10 cellular contexts compared by ENCODE assay signal in genomic region chr11:60756307-60757032, GRCh38. TPM values are rescaled to one million over a fixed set of nuclear protein-coding genes. Genes with fewer than 3 reads are reported as not detected.
A peak's percentile ranks its signal among the peaks of the same experiment; 100 is the strongest.
DNase-seq lines count a peak whose midpoint lies in the region; ATAC-seq and TF ChIP-seq lines count a peak whose summit lies in the region.
"Had no signal": no experiment of that assay in that cellular context is flagged by ENCODE, and none has a peak within 500 bp of the region (broad histone marks: within the 10 kb centered on the region; RNA-seq: fewer than 3 reads in every experiment).

MS4A15 (plus strand) TSS chr11:60756867; CDS start chr11:60763734, 6,867 bp downstream.

- H3K9me3 ChIP-seq in spleen (no peaks in the 10 kb centered on the region), psoas muscle (no peaks in the 10 kb centered on the region)
- H3K9me3 ChIP-seq: BLaER1 treated with 17β-estradiol and CSF1 and Interleukin-3, amounts not matched to agents 10 nM and 100 nM had no signal

- peaks cover 5% of the 10 kb centered on the region for H3K36me3 Mint-ChIP-seq in endothelial cell (ENCODE audit: low read depth, unreplicated experiment)

- peaks cover 15% of the 10 kb centered on the region for H3K4me1 Mint-ChIP-seq in endothelial cell (ENCODE audit: unreplicated experiment)

- H3K27ac ChIP-seq in spleen: no peak within 1 kb of the TSS
- H3K27ac ChIP-seq in psoas muscle: no peak within 1 kb of the TSS
- H3K27ac ChIP-seq: BLaER1 treated with 17β-estradiol and CSF1 and Interleukin-3, amounts not matched to agents 10 nM and 100 nM had no signal

- peaks cover 3% of the 10 kb centered on the region for H3K9me3 Mint-ChIP-seq in endothelial cell (ENCODE audit: unreplicated experiment)

- TF ChIP-seq CTCF in endothelial cell (IDR thresholded peaks at IDR 0.05; ENCODE audit: unreplicated experiment) (peak; percentile 72), spleen (IDR thresholded peaks at IDR 0.05 in 8 of 11, conservative IDR thresholded peaks at IDR 0.05 in 3 of 11) (peak in 6 of 11 experiments; percentile 14 to 41 (median 30)), psoas muscle (IDR thresholded peaks at IDR 0.05) (no peak)

- H3K27me3 ChIP-seq in spleen (replicated peaks in 1 of 7) (peaks cover 0 to 44% (median 0%) of the 10 kb centered on the region in 7 donors), psoas muscle (ENCODE audit: insufficient read depth in 3 of 3, low read length in 2 of 3) (peaks cover 0 to 14% (median 0%) of the 10 kb centered on the region in 3 donors)

- DNase-seq in NCI-H2196 (lab: John Stamatoyannopoulos, UW; ENCODE audit: unreplicated experiment) (peak; percentile 5), NCI-H2196 treated with DMSO at 0.1 percent for 48 hours (lab: John Stamatoyannopoulos, UW; ENCODE audit: unreplicated experiment) (no peak), NCI-H526 (lab: John Stamatoyannopoulos, UW) (peak; percentile 59 to 65), endothelial cell (ENCODE audit: low spot score) (peak; percentile 20), spleen (peak; percentile 24), DMS79 (lab: John Stamatoyannopoulos, UW) (no peak), NCI-H510A treated with DMSO at 0.1 percent for 48 hours (lab: John Stamatoyannopoulos, UW) (no peak), psoas muscle (no peak)
- DNase-seq: cortex of kidney had no signal

- H3K36me3 ChIP-seq in spleen: no peaks in the 10 kb centered on the region
- H3K36me3 ChIP-seq in psoas muscle (ENCODE audit: insufficient read depth in 1 of 2, low read depth in 1 of 2): no peaks in the 10 kb centered on the region
- H3K36me3 ChIP-seq: BLaER1 treated with 17β-estradiol and CSF1 and Interleukin-3, amounts not matched to agents 10 nM and 100 nM had no signal

- H3K27me3 Mint-ChIP-seq in endothelial cell (ENCODE audit: unreplicated experiment): peaks cover 2% of the 10 kb centered on the region

- intact Hi-C loops in spleen (cut with DNase I; ENCODE audit: low total_unique reads): no loop called here
- intact Hi-C loops in psoas muscle (cut with DNase I): no loop called here

- H3K4me1 ChIP-seq in spleen (peaks cover 0 to 15% (median 0%) of the 10 kb centered on the region in 6 donors), psoas muscle (no peaks in the 10 kb centered on the region)

- WGBS in spleen, 5 donors: 53 to 66% (median 62%) methylated on average over 14 of the region's 14 CpGs
- WGBS in psoas muscle, 3 donors: 55 to 62% (median 55%) methylated on average over 14 of the region's 14 CpGs

- no peak for ATAC-seq in psoas muscle

- TF ChIP-seq POLR2A in spleen (IDR thresholded peaks at IDR 0.05): no peak

- H3K27ac Mint-ChIP-seq in endothelial cell (ENCODE audit: unreplicated experiment): no peak within 1 kb of the TSS

- H3K4me3 ChIP-seq in spleen (no peak within 1 kb of the TSS), psoas muscle (no peak within 1 kb of the TSS)
- H3K4me3 ChIP-seq: BLaER1 treated with 17β-estradiol and CSF1 and Interleukin-3, amounts not matched to agents 10 nM and 100 nM had no signal

- no peak within 1 kb of the TSS for H3K4me3 Mint-ChIP-seq in endothelial cell (ENCODE audit: unreplicated experiment)

RNA-seq across cellular contexts. Expression of gene MS4A15, which starts in this region (rescaled TPM):
- not detected for total RNA-seq in endothelial cell (ENCODE audit: unreplicated experiment)
- not detected for total RNA-seq in spleen
- polyA plus RNA-seq in spleen: not detected
- not detected for total RNA-seq in psoas muscle
- not detected for polyA plus RNA-seq in psoas muscle

Comparison
In these comparisons a context has a peak if more than half of its experiments do, and no peak if none do; other contexts are left out.
1. DNase-seq: peak in NCI-H2196 (single experiment) and NCI-H526 (2 of 2); none in NCI-H2196 treated with DMSO at 0.1 percent for 48 hours (single experiment), DMS79 (single experiment), NCI-H510A treated with DMSO at 0.1 percent for 48 hours (single experiment) and psoas muscle (0 of 2).
2. Peak in DNase-seq in endothelial cell; RNA of the gene not detected or under 1 TPM.
3. Peak in DNase-seq in spleen; RNA of the gene not detected or under 1 TPM.